In the genomic region with DNA sequence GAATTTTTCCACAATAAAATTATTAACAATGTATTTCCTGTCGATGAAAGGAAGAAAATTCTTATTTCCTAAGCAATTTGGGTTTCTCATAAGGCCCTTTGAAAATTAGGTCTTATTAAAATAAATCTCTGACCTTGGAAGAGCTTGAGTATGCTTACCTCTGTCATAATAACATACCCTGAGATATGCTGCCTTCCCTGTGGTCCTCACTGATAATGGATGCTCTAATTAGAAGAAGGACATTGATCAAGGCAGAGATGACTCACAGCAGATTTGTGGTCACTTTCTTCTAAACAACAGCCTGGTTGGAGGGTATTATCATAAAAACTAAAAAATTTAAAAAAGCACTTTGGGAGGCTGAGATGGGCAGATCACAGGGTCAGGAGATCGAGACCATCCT, we compare ENCODE assay signal across 40 cellular contexts.
"Had no signal": no experiment of that assay in that cellular context is flagged by ENCODE, and none has a peak within 500 bp of the region (broad histone marks: within the 10 kb centered on the region; RNA-seq: fewer than 3 reads in every experiment).

No MANE protein-coding gene starts in this region.

- H3K27me3 ChIP-seq: ascending aorta, body of pancreas, brain microvascular endothelial cell, breast epithelium, cardiac muscle cell had no signal

- ATAC-seq: activated naive CD4-positive, alpha-beta T cell treated with anti-CD3 and anti-CD28 coated beads, Interleukin-2, amount 50 U/mL, for 72 hours; activated naive CD8-positive, alpha-beta T cell treated with anti-CD3 and anti-CD28 coated beads, Interleukin-2, amount 50 U/mL, for 24 hours; activated T-cell treated with anti-CD3 and anti-CD28 coated beads, Interleukin-2, amount 50 U/mL, for 4 hours; activated T-cell treated with anti-CD3 and anti-CD28 coated beads, Interleukin-2, amount 50 U/mL, for 72 hours; activated T-helper 17 cell treated with anti-CD3 and anti-CD28 coated beads, Interleukin-2, amount 50 U/mL, for 72 hours; body of pancreas had no signal

- H3K36me3 ChIP-seq: adrenal gland, ascending aorta, brain microvascular endothelial cell, breast epithelium, cardiac muscle cell had no signal

- H3K9me3 ChIP-seq: ascending aorta, body of pancreas had no signal

- H3K27ac ChIP-seq: adrenal gland, ascending aorta, body of pancreas, brain microvascular endothelial cell, breast epithelium, cardiac muscle cell had no signal

- H3K4me1 Mint-ChIP-seq: activated naive CD4-positive, alpha-beta T cell treated with anti-CD3 and anti-CD28 coated beads, Interleukin-2, amount 10 ng/mL, durations not matched to agents 7 days and 5 days; activated naive CD4-positive, alpha-beta T cell treated with anti-CD3 and anti-CD28 coated beads, Interleukin-2, amount 50 U/mL, for 24 hours; activated naive CD8-positive, alpha-beta T cell treated with anti-CD3 and anti-CD28 coated beads for 36 hours; activated naive CD8-positive, alpha-beta T cell treated with anti-CD3 and anti-CD28 coated beads, Interleukin-2, amount 10 ng/mL, durations not matched to agents 7 days and 5 days; activated naive CD8-positive, alpha-beta T cell treated with anti-CD3 and anti-CD28 coated beads, Interleukin-2, amount 50 U/mL, for 24 hours; activated T-helper 17 cell treated with anti-CD3 and anti-CD28 coated beads, Interleukin-2, amount 50 U/mL, for 72 hours; central memory CD8-positive, alpha-beta T cell had no signal

- H3K4me3 Mint-ChIP-seq: activated naive CD4-positive, alpha-beta T cell treated with anti-CD3 and anti-CD28 coated beads for 36 hours; activated naive CD4-positive, alpha-beta T cell treated with anti-CD3 and anti-CD28 coated beads, Interleukin-2, amount 10 ng/mL, durations not matched to agents 7 days and 5 days; activated naive CD4-positive, alpha-beta T cell treated with anti-CD3 and anti-CD28 coated beads, Interleukin-2, amount 50 U/mL, for 24 hours; activated naive CD8-positive, alpha-beta T cell; activated naive CD8-positive, alpha-beta T cell treated with anti-CD3 and anti-CD28 coated beads for 36 hours; activated naive CD8-positive, alpha-beta T cell treated with anti-CD3 and anti-CD28 coated beads, Interleukin-2, amount 10 ng/mL, durations not matched to agents 7 days and 5 days; activated naive CD8-positive, alpha-beta T cell treated with anti-CD3 and anti-CD28 coated beads, Interleukin-2, amount 50 U/mL, for 24 hours; activated T-cell treated with anti-CD3 and anti-CD28 coated beads, Interleukin-2, amount 50 U/mL, for 24 hours; activated T-cell treated with anti-CD3 and anti-CD28 coated beads, Interleukin-2, amount 50 U/mL, for 4 hours; activated T-cell treated with anti-CD3 and anti-CD28 coated beads, Interleukin-2, amount 50 U/mL, for 72 hours; activated T-helper 1 cell treated with anti-CD3 and anti-CD28 coated beads, Interleukin-12 subunit alpha, Interleukin-12 subunit beta, Interleukin-2, Interleukin-4 antibody, amounts not matched to agents 30 ng/mL and 10 ng/mL and 1 ng/mL, durations not matched to agents 14 hours and 24 hours and 36 hours; activated T-helper 17 cell treated with anti-CD3 and anti-CD28 coated beads, Interleukin-2, amount 50 U/mL, for 72 hours; brain; central memory CD8-positive, alpha-beta T cell had no signal

- FAIRE-seq: astrocyte, bronchial epithelial cell had no signal

- H3K36me3 Mint-ChIP-seq: activated naive CD4-positive, alpha-beta T cell treated with anti-CD3 and anti-CD28 coated beads, Interleukin-2, amount 10 ng/mL, durations not matched to agents 7 days and 5 days; activated naive CD4-positive, alpha-beta T cell treated with anti-CD3 and anti-CD28 coated beads, Interleukin-2, amount 50 U/mL, for 24 hours; activated naive CD4-positive, alpha-beta T cell treated with anti-CD3 and anti-CD28 coated beads, Interleukin-2, amount 50 U/mL, for 72 hours; activated naive CD8-positive, alpha-beta T cell; activated naive CD8-positive, alpha-beta T cell treated with anti-CD3 and anti-CD28 coated beads for 36 hours; activated naive CD8-positive, alpha-beta T cell treated with anti-CD3 and anti-CD28 coated beads, Interleukin-2, amount 10 ng/mL, durations not matched to agents 7 days and 5 days; brain had no signal

- DNase-seq: activated effector memory CD4-positive, alpha-beta T cell treated with anti-CD3 and anti-CD28 coated beads, Interleukin-2, amount 50 U/mL, for 16 hours; activated gamma-delta T cell; activated gamma-delta T cell treated with Interleukin-2 at 50 U/mL for 16 hours; activated naive CD4-positive, alpha-beta T cell; activated naive CD4-positive, alpha-beta T cell treated with anti-CD3 and anti-CD28 coated beads for 36 hours; activated naive CD4-positive, alpha-beta T cell treated with anti-CD3 and anti-CD28 coated beads, Interleukin-2, amount 10 ng/mL, durations not matched to agents 7 days and 5 days; activated naive CD4-positive, alpha-beta T cell treated with anti-CD3 and anti-CD28 coated beads, Interleukin-2, amount 50 U/mL, for 16 hours; activated naive CD4-positive, alpha-beta T cell treated with Interleukin-2 at 50 U/mL for 16 hours; activated naive CD8-positive, alpha-beta T cell treated with anti-CD3 and anti-CD28 coated beads for 36 hours; activated naive CD8-positive, alpha-beta T cell treated with anti-CD3 and anti-CD28 coated beads, Interleukin-2, amount 10 ng/mL, durations not matched to agents 7 days and 5 days; activated naive CD8-positive, alpha-beta T cell treated with anti-CD3 and anti-CD28 coated beads, Interleukin-2, amount 50 U/mL, for 24 hours; activated T-cell treated with anti-CD3 and anti-CD28 coated beads for 4 hours; activated T-cell treated with anti-CD3 and anti-CD28 coated beads, Interleukin-2, amount 50 U/mL, for 1 hour; activated T-cell treated with anti-CD3 and anti-CD28 coated beads, Interleukin-2, amount 50 U/mL, for 24 hours; activated T-cell treated with anti-CD3 and anti-CD28 coated beads, Interleukin-2, amount 50 U/mL, for 4 hours; activated T-cell treated with anti-CD3 and anti-CD28 coated beads, Interleukin-2, amount 50 U/mL, for 48 hours; activated T-cell treated with anti-CD3 and anti-CD28 coated beads, Interleukin-2, amount 50 U/mL, for 72 hours; adrenal gland; amniotic stem cell; amygdala; anterior cingulate cortex; aorta; body of pancreas; brain microvascular endothelial cell; caudate nucleus; central memory CD4-positive, alpha-beta T cell; cerebellar nuclear complex had no signal

- H3K4me1 ChIP-seq: adrenal gland, ascending aorta, breast epithelium had no signal

- H3K9me3 Mint-ChIP-seq: activated naive CD4-positive, alpha-beta T cell treated with anti-CD3 and anti-CD28 coated beads, Interleukin-2, amount 10 ng/mL, durations not matched to agents 7 days and 5 days; activated naive CD4-positive, alpha-beta T cell treated with anti-CD3 and anti-CD28 coated beads, Interleukin-2, amount 50 U/mL, for 24 hours; activated naive CD4-positive, alpha-beta T cell treated with anti-CD3 and anti-CD28 coated beads, Interleukin-2, amount 50 U/mL, for 72 hours; activated naive CD8-positive, alpha-beta T cell treated with anti-CD3 and anti-CD28 coated beads, Interleukin-2, amount 10 ng/mL, durations not matched to agents 7 days and 5 days; activated naive CD8-positive, alpha-beta T cell treated with anti-CD3 and anti-CD28 coated beads, Interleukin-2, amount 50 U/mL, for 24 hours; activated T-cell treated with anti-CD3 and anti-CD28 coated beads, Interleukin-2, amount 50 U/mL, for 4 hours; activated T-helper 2 cell treated with anti-CD3 and anti-CD28 coated beads, Interferon-gamma antibody, Interleukin-2, Interleukin-4, amounts not matched to agents 10 μg/mL and 5 μg/mL and 100 μg/mL, durations not matched to agents 14 hours and 24 hours and 36 hours; central memory CD8-positive, alpha-beta T cell had no signal

- H3K27me3 Mint-ChIP-seq: activated naive CD4-positive, alpha-beta T cell treated with anti-CD3 and anti-CD28 coated beads, Interleukin-2, amount 10 ng/mL, durations not matched to agents 7 days and 5 days; activated T-cell treated with anti-CD3 and anti-CD28 coated beads, Interleukin-2, amount 50 U/mL, for 24 hours; brain; central memory CD8-positive, alpha-beta T cell had no signal

- H3K4me3 ChIP-seq: adrenal gland, ascending aorta, body of pancreas, breast epithelium, cardiac muscle cell had no signal

- H3K27ac Mint-ChIP-seq: activated naive CD4-positive, alpha-beta T cell treated with anti-CD3 and anti-CD28 coated beads for 36 hours; activated naive CD4-positive, alpha-beta T cell treated with anti-CD3 and anti-CD28 coated beads, Interleukin-2, amount 10 ng/mL, durations not matched to agents 7 days and 5 days; activated naive CD4-positive, alpha-beta T cell treated with anti-CD3 and anti-CD28 coated beads, Interleukin-2, amount 50 U/mL, for 24 hours; activated naive CD4-positive, alpha-beta T cell treated with anti-CD3 and anti-CD28 coated beads, Interleukin-2, amount 50 U/mL, for 72 hours; activated naive CD8-positive, alpha-beta T cell; activated naive CD8-positive, alpha-beta T cell treated with anti-CD3 and anti-CD28 coated beads for 36 hours; activated naive CD8-positive, alpha-beta T cell treated with anti-CD3 and anti-CD28 coated beads, Interleukin-2, amount 10 ng/mL, durations not matched to agents 7 days and 5 days; activated naive CD8-positive, alpha-beta T cell treated with anti-CD3 and anti-CD28 coated beads, Interleukin-2, amount 50 U/mL, for 24 hours; activated T-cell treated with anti-CD3 and anti-CD28 coated beads, Interleukin-2, amount 50 U/mL, for 24 hours; activated T-cell treated with anti-CD3 and anti-CD28 coated beads, Interleukin-2, amount 50 U/mL, for 72 hours; activated T-helper 1 cell treated with anti-CD3 and anti-CD28 coated beads, Interleukin-12 subunit alpha, Interleukin-12 subunit beta, Interleukin-2, Interleukin-4 antibody, amounts not matched to agents 30 ng/mL and 10 ng/mL and 1 ng/mL, durations not matched to agents 14 hours and 24 hours and 36 hours; activated T-helper 17 cell treated with anti-CD3 and anti-CD28 coated beads, Interleukin-2, amount 50 U/mL, for 72 hours; activated T-helper 2 cell treated with anti-CD3 and anti-CD28 coated beads, Interferon-gamma antibody, Interleukin-2, Interleukin-4, amounts not matched to agents 10 μg/mL and 5 μg/mL and 100 μg/mL, durations not matched to agents 14 hours and 24 hours and 36 hours; brain had no signal
